Comparison of ENCODE assay signal across 8 cellular contexts in genomic region chr3:152196782-152197181, GRCh38.
DNase-seq lines count a peak whose midpoint lies in the region; ATAC-seq lines count a peak whose summit lies in the region.

No MANE protein-coding gene starts in this region.

- H3K4me3 Mint-ChIP-seq in naive thymus-derived CD8-positive, alpha-beta T cell: peak overlapping the region; percentile 63 to 90 (median 83)

- peak; percentile 31 for ATAC-seq in GM19025 (IDR thresholded peaks at IDR 0.05; ENCODE audit: low read depth, unreplicated experiment)
- ATAC-seq in HG02885 (IDR thresholded peaks at IDR 0.05; ENCODE audit: poor library complexity, unreplicated experiment): peak; percentile 55
- no peak for ATAC-seq in naive thymus-derived CD8-positive, alpha-beta T cell

- H3K36me3 Mint-ChIP-seq in naive thymus-derived CD8-positive, alpha-beta T cell: no peaks in the 10 kb centered on the region

- POLR2A ChIA-PET in naive thymus-derived CD8-positive, alpha-beta T cell (lab: Charles Lee): interaction anchor here (0.8 to 5.8 kb wide), 5 partner anchors 12 to 73 kb away, joined by 3 to 37 read pairs (median 5); no protein-coding TSS in a partner anchor

- peak; percentile 89 for DNase-seq in SIG-M5 treated with dmso at 0.1 percent for 504 hours (lab: John Stamatoyannopoulos, UW; ENCODE audit: unreplicated experiment)
- peak in 1 of 10 donors; percentile 32 for DNase-seq in naive thymus-derived CD8-positive, alpha-beta T cell
- no peak for DNase-seq in stimulated activated CD8-positive, alpha-beta memory T cell treated with anti-CD3 and anti-CD28 coated beads, Interleukin-4, amount 100 ng/mL, for 48 hours
- DNase-seq in ureter (ENCODE audit: low spot score): no peak
- DNase-seq in OCI-M2 (lab: John Stamatoyannopoulos, UW; ENCODE audit: unreplicated experiment): no peak
- no peak for DNase-seq in DMS53 (lab: John Stamatoyannopoulos, UW)

- H3K27me3 Mint-ChIP-seq in naive thymus-derived CD8-positive, alpha-beta T cell: no peaks in the 10 kb centered on the region

- no peaks in the 10 kb centered on the region for H3K9me3 Mint-ChIP-seq in naive thymus-derived CD8-positive, alpha-beta T cell

- H3K4me1 Mint-ChIP-seq in naive thymus-derived CD8-positive, alpha-beta T cell: peaks cover 31 to 89% (median 78%) of the 10 kb centered on the region in 4 donors

- H3K27ac Mint-ChIP-seq in naive thymus-derived CD8-positive, alpha-beta T cell: peak overlapping the region; percentile 88 to 99 (median 94)

Comparison
In these comparisons a context has a peak if more than half of its experiments do, and no peak if none do; other contexts are left out.
1. ATAC-seq: peak in GM19025 (single experiment) and HG02885 (single experiment); none in naive thymus-derived CD8-positive, alpha-beta T cell (0 of 2).